ENCODE assay signal across 8 cellular contexts in genomic region chr5:36150676-36151433, GRCh38. TPM values are rescaled to one million over a fixed set of nuclear protein-coding genes. Genes with fewer than 3 reads are reported as not detected.
DNase-seq lines count a peak whose midpoint lies in the region; TF ChIP-seq lines count a peak whose summit lies in the region.

No MANE protein-coding gene starts in this region.

- peak overlapping the region; percentile 77 to 98 (median 91) for H3K4me3 ChIP-seq in breast epithelium

- intact Hi-C loops in breast epithelium (cut with DNase I; ENCODE audit: low total_unique reads): no loop called here

- H3K36me3 ChIP-seq in breast epithelium: no peaks in the 10 kb centered on the region

- peak overlapping the region; percentile 74 to 85 for H3K27ac ChIP-seq in breast epithelium

- H3K4me1 Mint-ChIP-seq in HFFc6 (ENCODE audit: low read depth): peaks cover 67% of the 10 kb centered on the region

- TF ChIP-seq CTCF in HFFc6 (IDR thresholded peaks at IDR 0.05) (no peak), breast epithelium (IDR thresholded peaks at IDR 0.05) (no peak)

- no peaks in the 10 kb centered on the region for H3K9me3 ChIP-seq in breast epithelium

- peak overlapping the region; percentile 95 for H3K4me3 Mint-ChIP-seq in HFFc6

- peaks cover 0 to 13% of the 10 kb centered on the region in 2 donors for H3K4me1 ChIP-seq in breast epithelium

- peak overlapping the region; percentile 84 for H3K27ac Mint-ChIP-seq in HFFc6

- no peaks in the 10 kb centered on the region for H3K9me3 Mint-ChIP-seq in HFFc6

- TF ChIP-seq POLR2A in breast epithelium (IDR thresholded peaks at IDR 0.05): no peak

- no peaks in the 10 kb centered on the region for H3K27me3 ChIP-seq in breast epithelium

- peak; percentile 67 for DNase-seq in ELR (ENCODE audit: low read depth)
- peak; percentile 56 for DNase-seq in HFFc6
- peak; percentile 55 for DNase-seq in NCI-H1105 (lab: John Stamatoyannopoulos, UW)
- DNase-seq in T1000 (lab: John Stamatoyannopoulos, UW): peak; percentile 29
- no peak for DNase-seq in breast epithelium (ENCODE audit: low spot score in 2 of 2)
- DNase-seq in iris pigment epithelial cell (ENCODE audit: low read depth): peak; percentile 64
- DNase-seq in stimulated activated CD4-positive, alpha-beta T cell treated with anti-CD3 and anti-CD28 coated beads, Interleukin-15, amount 100 ng/mL, for 24 hours: peak; percentile 69
- no peak for DNase-seq in inferior parietal cortex (ENCODE audit: extremely low spot score)

- peaks cover 6% of the 10 kb centered on the region for H3K27me3 Mint-ChIP-seq in HFFc6 (ENCODE audit: insufficient read depth)

- peaks cover 29% of the 10 kb centered on the region for H3K36me3 Mint-ChIP-seq in HFFc6 (ENCODE audit: low read depth)

RNA-seq across cellular contexts. Expression of gene LMBRD2, which starts 0.8 kb away (rescaled TPM):
- total RNA-seq in HFFc6 (2021; fragmentation: NEBNext Ultra II Directional; extraction: Animal tissue kit (Norgen Biotek cat#: 25700)): 10 to 100 TPM in 5 of 6 experiments, 1 to 10 TPM in 1; 9.7 to 15.7 (median 12.7) TPM
- total RNA-seq in breast epithelium: 10 to 100 TPM; 11.0 to 19.3 (median 13.1) TPM

RNA-seq across cellular contexts. Expression of gene SKP2, which starts 1.1 kb away (rescaled TPM):
- 10 to 100 TPM; 58.4 to 71.6 (median 67.9) TPM for total RNA-seq in HFFc6 (2021; fragmentation: NEBNext Ultra II Directional; extraction: Animal tissue kit (Norgen Biotek cat#: 25700))
- total RNA-seq in breast epithelium: 10 to 100 TPM in 1 of 3 donors, 1 to 10 TPM in 2; 9.1 to 11.1 (median 9.2) TPM

Comparison
In these comparisons a context has a peak if more than half of its experiments do, and no peak if none do; other contexts are left out.
1. DNase-seq: peak in ELR (single experiment), HFFc6 (single experiment), NCI-H1105 (single experiment), T1000 (single experiment), iris pigment epithelial cell (single experiment) and stimulated activated CD4-positive, alpha-beta T cell treated with anti-CD3 and anti-CD28 coated beads, Interleukin-15, amount 100 ng/mL, for 24 hours (single experiment); none in breast epithelium (0 of 2) and inferior parietal cortex (single experiment).
2. RNA of gene SKP2, which starts 1.1 kb away (total RNA-seq): 58.4 to 71.6 TPM in HFFc6; 9.1 to 11.1 TPM in breast epithelium; every median in the first group is over 4 times any median in the second.